ENCODE assay signal across 25 cellular contexts in the genomic region with DNA sequence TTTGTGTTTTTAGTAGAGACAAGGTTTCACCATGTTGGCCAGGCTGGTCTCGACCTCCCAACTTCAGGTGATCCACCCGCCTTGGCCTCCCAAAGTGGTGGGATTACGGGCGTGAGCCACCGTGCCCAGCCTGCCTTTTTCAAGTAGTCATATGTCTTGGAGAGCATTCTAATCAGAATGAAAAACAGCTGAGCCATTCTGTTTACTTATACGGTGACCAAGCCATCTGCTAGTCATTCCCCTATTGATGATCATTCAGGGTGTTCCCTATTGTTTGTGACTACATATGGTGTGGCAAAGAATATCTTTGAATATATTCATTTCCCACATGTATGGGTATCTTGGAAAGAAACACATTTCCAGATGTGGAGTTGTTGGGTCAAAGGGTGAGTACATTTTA. TPM values are rescaled to one million over a fixed set of nuclear protein-coding genes. Genes with fewer than 3 reads are reported as not detected.
DNase-seq lines count a peak whose midpoint lies in the region; ATAC-seq and TF ChIP-seq lines count a peak whose summit lies in the region.
"Had no signal": no experiment of that assay in that cellular context is flagged by ENCODE, and none has a peak within 500 bp of the region (broad histone marks: within the 10 kb centered on the region; RNA-seq: fewer than 3 reads in every experiment).

No MANE protein-coding gene starts in this region.

- H3K27ac ChIP-seq in psoas muscle = no peak overlapping the region
- H3K27ac ChIP-seq: SJCRH30, tibial artery, VCaP had no signal

- 72 to 79% (median 79%) methylated on average over 6 of the region's 6 CpGs for WGBS in psoas muscle, 3 donors

- no peaks in the 10 kb centered on the region for H3K36me3 ChIP-seq in psoas muscle (ENCODE audit: insufficient read depth in 1 of 2, low read depth in 1 of 2)
- H3K36me3 ChIP-seq: SJCRH30, tibial artery had no signal

- H3K9me3 Mint-ChIP-seq in Calu3 (ENCODE audit: low read depth, unreplicated experiment) = no peaks in the 10 kb centered on the region
- H3K9me3 Mint-ChIP-seq: activated CD4-positive, alpha-beta T cell treated with anti-CD3 and anti-CD28 coated beads, Interleukin-2, amount 10 ng/mL, durations not matched to agents 7 days and 5 days; activated naive CD4-positive, alpha-beta T cell treated with anti-CD3 and anti-CD28 coated beads, Interleukin-2, amount 50 U/mL, for 72 hours; CD8-positive, alpha-beta memory T cell; immature natural killer cell; stimulated activated naive CD8-positive, alpha-beta T cell treated with anti-CD3 and anti-CD28 coated beads, Interleukin-15, Interleukin-2, amounts not matched to agents 100 ng/mL and 50 ng/mL, for 24 hours had no signal

- intact Hi-C loops in Calu3 (cut with micrococcal nuclease; ENCODE audit: unreplicated experiment) = no loop called here
- intact Hi-C loops in psoas muscle (cut with DNase I) = no loop called here

- CTCF ChIA-PET in Calu3 (lab: Charles Lee) = interaction anchor here (0.5 to 0.6 kb wide), 3 partner anchors 17 to 172 kb away, joined by 3 read pairs; no protein-coding TSS in a partner anchor

- peaks cover 41% of the 10 kb centered on the region for H3K27me3 Mint-ChIP-seq in Calu3 (ENCODE audit: unreplicated experiment)
- H3K27me3 Mint-ChIP-seq: activated CD4-positive, alpha-beta T cell treated with anti-CD3 and anti-CD28 coated beads, Interleukin-2, amount 10 ng/mL, durations not matched to agents 7 days and 5 days; stimulated activated naive CD8-positive, alpha-beta T cell treated with anti-CD3 and anti-CD28 coated beads, Interleukin-15, Interleukin-2, amounts not matched to agents 100 ng/mL and 50 ng/mL, for 24 hours had no signal

- H3K27me3 ChIP-seq in psoas muscle (ENCODE audit: insufficient read depth in 3 of 3, low read length in 2 of 3) = peaks cover 0 to 1% (median 0%) of the 10 kb centered on the region in 3 donors
- H3K27me3 ChIP-seq: tibial artery had no signal

- no peak for ATAC-seq in psoas muscle
- no peak for ATAC-seq in HG03520 (IDR thresholded peaks at IDR 0.05; ENCODE audit: unreplicated experiment)
- no peak for ATAC-seq in omental fat pad (ENCODE audit: low FRiP score)
- ATAC-seq: activated naive CD4-positive, alpha-beta T cell treated with anti-CD3 and anti-CD28 coated beads, Interleukin-2, amount 50 U/mL, for 72 hours; left ventricle myocardium superior had no signal

- H3K4me3 ChIP-seq in AG10803 (ENCODE audit: low read length) = no peak overlapping the region
- H3K4me3 ChIP-seq in psoas muscle = no peak overlapping the region
- H3K4me3 ChIP-seq: SJCRH30, smooth muscle cell, tibial artery had no signal

- H3K9me3 ChIP-seq in psoas muscle = no peaks in the 10 kb centered on the region
- H3K9me3 ChIP-seq: SJCRH30, tibial artery had no signal

- H3K4me1 Mint-ChIP-seq in Calu3 (ENCODE audit: low read depth, unreplicated experiment) = no peaks in the 10 kb centered on the region
- H3K4me1 Mint-ChIP-seq: activated CD4-positive, alpha-beta T cell treated with anti-CD3 and anti-CD28 coated beads, Interleukin-2, amount 10 ng/mL, durations not matched to agents 7 days and 5 days; CD8-positive, alpha-beta memory T cell; immature natural killer cell had no signal

- DNase-seq in AG10803 (ENCODE audit: low read depth) (peak; percentile 58), Calu3 (peak; percentile 19), NCI-H146 treated with DMSO at 0.1 percent for 48 hours (lab: John Stamatoyannopoulos, UW; ENCODE audit: unreplicated experiment) (peak; percentile 21), fibroblast of gingiva (ENCODE audit: low read depth) (peak; percentile 23), psoas muscle (no peak), omental fat pad (ENCODE audit: low spot score) (no peak)
- DNase-seq: activated CD4-positive, alpha-beta T cell treated with anti-CD3 and anti-CD28 coated beads, Interleukin-2, amount 10 ng/mL, durations not matched to agents 7 days and 5 days; CD8-positive, alpha-beta memory T cell; effector memory CD4-positive, alpha-beta T cell; immature natural killer cell; KBM-7; left ventricle myocardium superior; NCI-H187 treated with DMSO at 0.1 percent for 48 hours; SJCRH30; stimulated activated CD4-positive, alpha-beta T cell treated with anti-CD3 and anti-CD28 coated beads, Interleukin-2, amount 100 ng/mL, for 48 hours; T-helper 2 cell; tibial artery had no signal

- no TSS peak for BruUV-seq in Calu3 (replicated peaks; lab: Mats Ljungman, UMichigan)

- TF ChIP-seq CTCF in AG10803 (conservative IDR thresholded peaks at IDR 0.05; ENCODE audit: low read length) (no peak), Calu3 (IDR thresholded peaks at IDR 0.05; ENCODE audit: unreplicated experiment) (no peak), psoas muscle (IDR thresholded peaks at IDR 0.05) (no peak), omental fat pad (IDR thresholded peaks at IDR 0.05) (no peak)

- H3K36me3 Mint-ChIP-seq in Calu3 (ENCODE audit: insufficient read depth, unreplicated experiment) = no peaks in the 10 kb centered on the region
- H3K36me3 Mint-ChIP-seq: activated naive CD4-positive, alpha-beta T cell treated with anti-CD3 and anti-CD28 coated beads, Interleukin-2, amount 50 U/mL, for 72 hours had no signal

- no peak overlapping the region for H3K4me3 Mint-ChIP-seq in Calu3 (ENCODE audit: low read depth, unreplicated experiment)
- H3K4me3 Mint-ChIP-seq: activated CD4-positive, alpha-beta T cell treated with anti-CD3 and anti-CD28 coated beads, Interleukin-2, amount 10 ng/mL, durations not matched to agents 7 days and 5 days; CD8-positive, alpha-beta memory T cell; immature natural killer cell; stimulated activated naive CD8-positive, alpha-beta T cell treated with anti-CD3 and anti-CD28 coated beads, Interleukin-15, Interleukin-2, amounts not matched to agents 100 ng/mL and 50 ng/mL, for 24 hours had no signal

- H3K27ac Mint-ChIP-seq in Calu3 (ENCODE audit: unreplicated experiment) = no peak overlapping the region
- H3K27ac Mint-ChIP-seq: activated CD4-positive, alpha-beta T cell treated with anti-CD3 and anti-CD28 coated beads, Interleukin-2, amount 10 ng/mL, durations not matched to agents 7 days and 5 days; activated naive CD4-positive, alpha-beta T cell treated with anti-CD3 and anti-CD28 coated beads, Interleukin-2, amount 50 U/mL, for 72 hours; CD8-positive, alpha-beta memory T cell; immature natural killer cell; stimulated activated naive CD8-positive, alpha-beta T cell treated with anti-CD3 and anti-CD28 coated beads, Interleukin-15, Interleukin-2, amounts not matched to agents 100 ng/mL and 50 ng/mL, for 24 hours had no signal

- no peaks in the 10 kb centered on the region for H3K4me1 ChIP-seq in psoas muscle
- H3K4me1 ChIP-seq: SJCRH30, tibial artery had no signal

RNA-seq across cellular contexts. Expression of a gene that starts 17.2 kb away (rescaled TPM):
- 22.7 and 25.2 TPM in 2 replicates for total RNA-seq in Calu3 (2022)
- 1 to 10 TPM; 4.1 to 7.8 (median 5.1) TPM for total RNA-seq in psoas muscle
- 1 to 10 TPM; 3.3 to 6.6 (median 6.5) TPM for polyA plus RNA-seq in psoas muscle
- 10 to 100 TPM in 1 of 4 donors, 1 to 10 TPM in 3; 6.4 to 13.1 (median 8.2) TPM for total RNA-seq in omental fat pad

RNA-seq across cellular contexts. Expression of a gene that starts 17.7 kb away (rescaled TPM):
- total RNA-seq in Calu3 (2022) (55.7 and 57.0 TPM in 2 replicates), psoas muscle (10 to 100 TPM; 12.3 to 42.2 (median 20.6) TPM), omental fat pad (10 to 100 TPM; 20.8 to 30.4 (median 23.8) TPM)
- 10 to 100 TPM; 10.8 to 14.5 (median 12.9) TPM for polyA plus RNA-seq in psoas muscle

RNA-seq across cellular contexts. Expression of a gene that starts 35.0 kb away (rescaled TPM):
- total RNA-seq in Calu3 (2022) (0.64 TPM in 2 replicates), psoas muscle (under 1 TPM in 3 of 4 donors, not detected in 1; 0.06 to 0.09 (median 0.08) TPM), omental fat pad (under 1 TPM in 2 of 4 donors, not detected in 2; 0.19 to 0.72 TPM)
- polyA plus RNA-seq in psoas muscle = under 1 TPM in 2 of 3 donors, not detected in 1; 0.08 to 0.18 TPM
- total RNA-seq: SJCRH30 had no signal

RNA-seq across cellular contexts. Expression of a gene that starts 49.4 kb away (rescaled TPM):
- total RNA-seq in Calu3 (2022) (not detected in 2 replicates), psoas muscle (1 to 10 TPM in 1 of 4 donors, under 1 TPM in 3; 0.62 to 1.3 (median 0.70) TPM), omental fat pad (1 to 10 TPM; 1.4 to 4.1 (median 2.7) TPM)
- polyA plus RNA-seq in psoas muscle = under 1 TPM; 0.17 to 0.53 (median 0.28) TPM
- total RNA-seq: activated CD4-positive, alpha-beta T cell treated with anti-CD3 and anti-CD28 coated beads, Interleukin-2, amount 10 ng/mL, durations not matched to agents 7 days and 5 days; activated naive CD4-positive, alpha-beta T cell treated with anti-CD3 and anti-CD28 coated beads, Interleukin-2, amount 50 U/mL, for 72 hours; CD8-positive, alpha-beta memory T cell; NCI-H460; OCI-LY7; SJCRH30 had no signal
- polyA plus RNA-seq: CD8-positive, alpha-beta memory T cell; immature natural killer cell; neural cell had no signal

RNA-seq across cellular contexts. Expression of a gene that starts 55.3 kb away (rescaled TPM):
- total RNA-seq in Calu3 (2022) (45.9 and 50.3 TPM in 2 replicates), psoas muscle (10 to 100 TPM; 29.7 to 37.7 (median 34.4) TPM), omental fat pad (10 to 100 TPM; 10.6 to 14.8 (median 12.0) TPM)
- polyA plus RNA-seq in psoas muscle = 10 to 100 TPM; 11.0 to 12.5 (median 12.4) TPM

Comparison
In these comparisons a context has a peak if more than half of its experiments do, and no peak if none do; other contexts are left out.
1. DNase-seq: peak in AG10803 (single experiment), Calu3 (single experiment), NCI-H146 treated with DMSO at 0.1 percent for 48 hours (single experiment) and fibroblast of gingiva (single experiment); none in psoas muscle (0 of 2) and omental fat pad (single experiment).